Comparison of ENCODE assay signal across 8 cellular contexts in genomic region chr5:90020575-90021535, GRCh38.
DNase-seq lines count a peak whose midpoint lies in the region; ATAC-seq, FAIRE-seq and TF ChIP-seq lines count a peak whose summit lies in the region.

No MANE protein-coding gene starts in this region.

- H3K4me1 ChIP-seq in A549 (no peaks in the 10 kb centered on the region), heart right ventricle (peaks cover 0 to 23% (median 0%) of the 10 kb centered on the region in 9 donors), thyroid gland (peaks cover 8 to 9% of the 10 kb centered on the region in 2 donors)

- peak overlapping the region; percentile 50 for H3K4me2 ChIP-seq in A549

- CTCF ChIA-PET in A549 (lab: Yijun Ruan, JAX) = no interaction called here
- CTCF ChIA-PET in RWPE1 (lab: Yijun Ruan, JAX) = no interaction called here

- intact Hi-C loops in heart right ventricle (cut with DNase I) = no loop called here
- intact Hi-C loops in thyroid gland (cut with DNase I) = no loop called here

- no peak overlapping the region for H3K27ac ChIP-seq in A549
- no peak overlapping the region for H3K27ac ChIP-seq in RWPE1
- H3K27ac ChIP-seq in heart right ventricle = peak overlapping the region in 5 of 10 donors; percentile 9 to 83 (median 51)
- peak overlapping the region in 2 of 3 donors; percentile 19 to 60 for H3K27ac ChIP-seq in thyroid gland

- 5% methylated on average over 5 of the region's 5 CpGs for WGBS in A549 (ENCODE audit: missing lambda C conversion rate)
- 74 to 79% methylated on average over 5 of the region's 5 CpGs for WGBS in heart right ventricle, 2 donors
- 53 to 70% methylated on average over 5 of the region's 5 CpGs for WGBS in thyroid gland, 2 donors

- TF ChIP-seq RAD21 in A549 (conservative IDR thresholded peaks at IDR 0.05 in 1 of 2, IDR thresholded peaks at IDR 0.05 in 1 of 2) = no peak

- H3K9me3 ChIP-seq in A549 = no peaks in the 10 kb centered on the region
- no peaks in the 10 kb centered on the region for H3K9me3 ChIP-seq in heart right ventricle
- H3K9me3 ChIP-seq in thyroid gland = no peaks in the 10 kb centered on the region

- no peak for FAIRE-seq in A549 (lab: Jason Lieb, UNC)

- no peaks in the 10 kb centered on the region for H3K36me3 ChIP-seq in heart right ventricle
- H3K36me3 ChIP-seq in thyroid gland = no peaks in the 10 kb centered on the region

- ATAC-seq in A549 (peak in 1 of 2 experiments; percentile 57; a peak in 3 of 6 replicates), GM19043 (IDR thresholded peaks at IDR 0.05; ENCODE audit: low read depth, unreplicated experiment) (peak; percentile 96), HG03139 (IDR thresholded peaks at IDR 0.05; ENCODE audit: unreplicated experiment) (peak; percentile 97), heart right ventricle (peak in 6 of 8 donors; percentile 39 to 72 (median 61))

- no peak for TF ChIP-seq POLR2A in A549 (IDR thresholded peaks at IDR 0.05; ENCODE audit: low read length)
- no peak for TF ChIP-seq POLR2A in thyroid gland (IDR thresholded peaks at IDR 0.05)

- POLR2A ChIA-PET in A549 (lab: Yijun Ruan, JAX) = no interaction called here
- POLR2A ChIA-PET in RWPE1 (lab: Yijun Ruan, JAX; ENCODE audit: low non-redundant PET) = no interaction called here

- TF ChIP-seq EP300 in A549 (IDR thresholded peaks at IDR 0.05) = no peak

- TF ChIP-seq CTCF in A549 (IDR thresholded peaks at IDR 0.05) = no peak
- TF ChIP-seq CTCF in RWPE1 (conservative IDR thresholded peaks at IDR 0.05; ENCODE audit: low read depth) = no peak
- TF ChIP-seq CTCF in heart right ventricle (IDR thresholded peaks at IDR 0.05) = no peak
- TF ChIP-seq CTCF in thyroid gland (IDR thresholded peaks at IDR 0.05) = no peak

- H3K27me3 ChIP-seq in heart right ventricle (no peaks in the 10 kb centered on the region), thyroid gland (no peaks in the 10 kb centered on the region)

- H3K4me3 ChIP-seq in A549 (peak overlapping the region; percentile 14; the same call in 1 of the 3 replicates), heart right ventricle (peak overlapping the region in 7 of 10 donors; percentile 13 to 46 (median 39)), thyroid gland (replicated peaks in 1 of 3) (peak overlapping the region in 1 of 3 donors; percentile 4)

- DNase-seq in A549 (ENCODE audit: low read depth in 1 of 2, low spot score in 1 of 2) = peak in 1 of 2 experiments; percentile 36
- peak; percentile 86 for DNase-seq in RWPE1 (ENCODE audit: low spot score)
- DNase-seq in heart right ventricle = no peak
- DNase-seq in thyroid gland = no peak
- no peak for DNase-seq in NCI-H2196 treated with DMSO at 0.1 percent for 48 hours (lab: John Stamatoyannopoulos, UW; ENCODE audit: unreplicated experiment)
- no peak for DNase-seq in activated CD4-positive, alpha-beta T cell treated with anti-CD3 and anti-CD28 coated beads, Interleukin-2, amount 50 U/mL, for 4 hours

TF ChIP-seq in A549, 52 proteins besides CTCF, POLR2A, EP300 and RAD21:
- TF ChIP-seq ZC3H11A (IDR thresholded peaks at IDR 0.05) (peak; percentile 58), FOSB (CRISPR knock-in tag; IDR thresholded peaks at IDR 0.05) (no peak), FOSL2 (IDR thresholded peaks at IDR 0.05) (0 out of 2 replicates have a peak, but pooled peaks have one; percentile 27), FOSL2 (CRISPR knock-in tag; IDR thresholded peaks at IDR 0.05) (peak; percentile 58), CHD2 (IDR thresholded peaks at IDR 0.05; ENCODE audit: low read length, partially characterized antibody) (no peak), GATA3 (IDR thresholded peaks at IDR 0.05; ENCODE audit: borderline replicate concordance) (peak; percentile 33; the same call in 1 of the 2 replicates), ATOH8 (CRISPR knock-in tag; IDR thresholded peaks at IDR 0.05; ENCODE audit: low read depth) (no peak), ESRRA (IDR thresholded peaks at IDR 0.05; ENCODE audit: borderline replicate concordance, low read length) (no peak), JUNB (IDR thresholded peaks at IDR 0.05) (peak; percentile 40; the same call in 1 of the 2 replicates), MAX (IDR thresholded peaks at IDR 0.05) (no peak), BHLHE40 (IDR thresholded peaks at IDR 0.05; ENCODE audit: low read depth, low read length) (no peak), HOXB5 (CRISPR knock-in tag; IDR thresholded peaks at IDR 0.05) (no peak), MYC (IDR thresholded peaks at IDR 0.05; ENCODE audit: borderline replicate concordance, low read length) (no peak)
- TF ChIP-seq, protein P1, sequence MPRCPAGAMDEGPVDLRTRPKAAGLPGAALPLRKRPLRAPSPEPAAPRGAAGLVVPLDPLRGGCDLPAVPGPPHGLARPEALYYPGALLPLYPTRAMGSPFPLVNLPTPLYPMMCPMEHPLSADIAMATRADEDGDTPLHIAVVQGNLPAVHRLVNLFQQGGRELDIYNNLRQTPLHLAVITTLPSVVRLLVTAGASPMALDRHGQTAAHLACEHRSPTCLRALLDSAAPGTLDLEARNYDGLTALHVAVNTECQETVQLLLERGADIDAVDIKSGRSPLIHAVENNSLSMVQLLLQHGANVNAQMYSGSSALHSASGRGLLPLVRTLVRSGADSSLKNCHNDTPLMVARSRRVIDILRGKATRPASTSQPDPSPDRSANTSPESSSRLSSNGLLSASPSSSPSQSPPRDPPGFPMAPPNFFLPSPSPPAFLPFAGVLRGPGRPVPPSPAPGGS (IDR thresholded peaks at IDR 0.05) = no peak

Comparison
In these comparisons a context has a peak if more than half of its experiments do, and no peak if none do; other contexts are left out.
1. H3K27ac ChIP-seq: peak in thyroid gland (2 of 3); none in A549 (0 of 2) and RWPE1 (single experiment).